In the genomic region with DNA sequence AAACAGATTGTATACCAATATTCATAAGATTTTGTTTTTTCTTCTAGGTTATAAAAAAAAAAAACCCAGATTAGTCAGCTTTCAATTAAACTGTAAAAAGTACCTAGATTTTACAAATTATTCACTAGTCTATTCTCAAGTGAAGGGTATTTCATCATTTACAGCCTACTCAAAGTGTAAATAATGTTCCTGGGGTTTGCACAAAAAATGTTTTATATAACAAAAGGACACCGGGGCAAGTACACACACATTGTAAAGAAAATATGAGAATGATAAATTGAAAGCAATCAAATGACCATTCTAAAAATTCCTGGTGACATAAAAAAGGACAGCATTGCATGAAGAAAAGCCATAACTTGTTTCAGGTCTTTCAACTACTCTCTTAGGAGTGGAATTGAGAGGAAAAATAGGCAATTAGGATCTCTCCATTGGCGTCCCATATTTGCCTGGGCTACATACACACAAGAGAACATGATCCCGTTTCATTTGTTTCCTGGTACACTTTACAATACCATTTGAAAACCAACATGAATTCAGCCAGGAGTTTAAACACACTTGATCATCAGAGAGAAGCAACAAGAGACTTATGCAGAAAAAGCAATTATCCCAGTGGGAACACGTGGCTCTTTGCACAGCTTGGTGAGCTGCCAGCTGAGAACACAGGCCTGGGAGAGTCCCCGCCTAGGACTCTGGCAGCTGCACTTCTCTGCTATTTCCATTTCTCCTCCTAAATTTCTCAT, we compare ENCODE assay signal across 8 cellular contexts.
A peak's percentile ranks its signal among the peaks of the same experiment; 100 is the strongest.
DNase-seq lines count a peak whose midpoint lies in the region; ATAC-seq and TF ChIP-seq lines count a peak whose summit lies in the region.

No MANE protein-coding gene starts in this region.

- intact Hi-C loops in dorsolateral prefrontal cortex (cut with DNase I) = loop anchor here in 1 of 2 donors (10.0 kb wide), 1 partner anchor 286 kb away; no protein-coding TSS in a partner anchor

- H3K4me3 ChIP-seq in dorsolateral prefrontal cortex = peak overlapping the region in 35 of 59 donors; percentile 0 to 53 (median 23)
- H3K4me3 ChIP-seq in neural progenitor cell = no peak overlapping the region

- H2AFZ ChIP-seq in neural progenitor cell (replicated peaks) = no peak overlapping the region

- DNase-seq in D341Med (ENCODE audit: low spot score) (peak; percentile 62), NCI-H2171 treated with DMSO at 0.1 percent for 48 hours (lab: John Stamatoyannopoulos, UW) (peak; percentile 81), dorsolateral prefrontal cortex (peak; percentile 65 to 91 (median 84)), neural progenitor cell (ENCODE audit: low spot score) (peak; percentile 57), T-helper 1 cell (no peak)
- DNase-seq in stimulated activated CD4-positive, alpha-beta T cell treated with anti-CD3 and anti-CD28 coated beads, Interleukin-4, amount 100 ng/mL, for 4 hours = no peak

- peaks cover 20% of the 10 kb centered on the region for H4K20me1 ChIP-seq in neural progenitor cell (ENCODE audit: low read depth)

- H3K9me3 ChIP-seq in neural progenitor cell (ENCODE audit: low read depth) = no peaks in the 10 kb centered on the region

- peaks cover 19% of the 10 kb centered on the region for H3F3A ChIP-seq in neural progenitor cell (ENCODE audit: low read depth)

- peaks cover 35% of the 10 kb centered on the region for H3K4me1 Mint-ChIP-seq in neural progenitor cell
- H3K4me1 Mint-ChIP-seq in activated T-helper 17 cell treated with anti-CD3 and anti-CD28 coated beads, Interleukin-2, amount 50 U/mL, for 72 hours = no peaks in the 10 kb centered on the region

- ATAC-seq in activated T-helper 17 cell treated with anti-CD3 and anti-CD28 coated beads, Interleukin-2, amount 50 U/mL, for 72 hours (replicated peaks) = no peak
- no peak for ATAC-seq in GM19452 (IDR thresholded peaks at IDR 0.05; ENCODE audit: unreplicated experiment)

- peaks cover 90% of the 10 kb centered on the region for H3K79me2 ChIP-seq in neural progenitor cell (ENCODE audit: low read depth)

- peak overlapping the region; percentile 58 for H3K4me2 ChIP-seq in neural progenitor cell

- H3K27me3 Mint-ChIP-seq in neural progenitor cell (ENCODE audit: insufficient read depth, low read depth) = no peaks in the 10 kb centered on the region
- no peaks in the 10 kb centered on the region for H3K27me3 Mint-ChIP-seq in activated T-helper 17 cell treated with anti-CD3 and anti-CD28 coated beads, Interleukin-2, amount 50 U/mL, for 72 hours

- no peak overlapping the region for H3K27ac Mint-ChIP-seq in neural progenitor cell
- H3K27ac Mint-ChIP-seq in activated T-helper 17 cell treated with anti-CD3 and anti-CD28 coated beads, Interleukin-2, amount 50 U/mL, for 72 hours = no peak overlapping the region

- H3K27ac ChIP-seq in dorsolateral prefrontal cortex = peak overlapping the region; percentile 5 to 92 (median 78)
- peak overlapping the region; percentile 78 for H3K27ac ChIP-seq in neural progenitor cell

- no peaks in the 10 kb centered on the region for H3K36me3 Mint-ChIP-seq in neural progenitor cell
- H3K36me3 Mint-ChIP-seq in activated T-helper 17 cell treated with anti-CD3 and anti-CD28 coated beads, Interleukin-2, amount 50 U/mL, for 72 hours (ENCODE audit: low read depth) = no peaks in the 10 kb centered on the region

- H3K9ac ChIP-seq in neural progenitor cell = no peak overlapping the region

- TF ChIP-seq CTCF in dorsolateral prefrontal cortex (IDR thresholded peaks at IDR 0.05 in 54 of 56, conservative IDR thresholded peaks at IDR 0.05 in 2 of 56; ENCODE audit: low read depth in 1 of 56, partially characterized antibody in 56 of 56) (peak in 7 of 56 donors; percentile 5 to 29 (median 15)), neural progenitor cell (IDR thresholded peaks at IDR 0.05) (no peak)

- H3K9me3 Mint-ChIP-seq in neural progenitor cell = no peaks in the 10 kb centered on the region
- peaks cover 5% of the 10 kb centered on the region for H3K9me3 Mint-ChIP-seq in activated T-helper 17 cell treated with anti-CD3 and anti-CD28 coated beads, Interleukin-2, amount 50 U/mL, for 72 hours

- H3K4me3 Mint-ChIP-seq in neural progenitor cell = no peak overlapping the region
- H3K4me3 Mint-ChIP-seq in activated T-helper 17 cell treated with anti-CD3 and anti-CD28 coated beads, Interleukin-2, amount 50 U/mL, for 72 hours = no peak overlapping the region

- H3K27me3 ChIP-seq in dorsolateral prefrontal cortex (no peaks in the 10 kb centered on the region), neural progenitor cell (no peaks in the 10 kb centered on the region)

- no peaks in the 10 kb centered on the region for H3K36me3 ChIP-seq in neural progenitor cell

- H3K4me1 ChIP-seq in neural progenitor cell = peaks cover 66% of the 10 kb centered on the region

Comparison
In these comparisons a context has a peak if more than half of its experiments do, and no peak if none do; other contexts are left out.
1. DNase-seq: peak in D341Med (single experiment), NCI-H2171 treated with DMSO at 0.1 percent for 48 hours (single experiment), dorsolateral prefrontal cortex (10 of 10) and neural progenitor cell (single experiment); none in T-helper 1 cell (0 of 5) and stimulated activated CD4-positive, alpha-beta T cell treated with anti-CD3 and anti-CD28 coated beads, Interleukin-4, amount 100 ng/mL, for 4 hours (0 of 2).